In genomic region chr14:101083564-101084435, GRCh38 we compare ENCODE assay signal across 12 cellular contexts.
DNase-seq lines count a peak whose midpoint lies in the region; ATAC-seq and TF ChIP-seq lines count a peak whose summit lies in the region.
"Had no signal": no experiment of that assay in that cellular context is flagged by ENCODE, and none has a peak within 500 bp of the region (broad histone marks: within the 10 kb centered on the region; RNA-seq: fewer than 3 reads in every experiment).

No MANE protein-coding gene starts in this region.

- dilution Hi-C loops in mammary epithelial cell (cut with HindIII; ENCODE audit: low sequenced_read_pairs) = no loop called here

- H3K36me3 Mint-ChIP-seq in MCF 10A (ENCODE audit: insufficient read depth, unreplicated experiment) (no peaks in the 10 kb centered on the region), T-helper 17 cell (ENCODE audit: low read depth) (no peaks in the 10 kb centered on the region)
- no peaks in the 10 kb centered on the region for H3K36me3 Mint-ChIP-seq in activated T-helper 2 cell treated with anti-CD3 and anti-CD28 coated beads, Interferon-gamma antibody, Interleukin-2, Interleukin-4, amounts not matched to agents 10 μg/mL and 5 μg/mL and 100 μg/mL, durations not matched to agents 14 hours and 24 hours and 36 hours (ENCODE audit: low read depth)

- no peaks in the 10 kb centered on the region for H3K79me2 ChIP-seq in mammary epithelial cell (ENCODE audit: insufficient read depth, low read length)

- H3K27ac Mint-ChIP-seq in MCF 10A (ENCODE audit: low read depth, unreplicated experiment) = no peak overlapping the region
- no peak overlapping the region for H3K27ac Mint-ChIP-seq in T-helper 17 cell
- H3K27ac Mint-ChIP-seq in activated T-helper 2 cell treated with anti-CD3 and anti-CD28 coated beads, Interferon-gamma antibody, Interleukin-2, Interleukin-4, amounts not matched to agents 10 μg/mL and 5 μg/mL and 100 μg/mL, durations not matched to agents 14 hours and 24 hours and 36 hours = no peak overlapping the region

- H3K36me3 ChIP-seq in mammary epithelial cell (ENCODE audit: insufficient read depth, low read length) (no peaks in the 10 kb centered on the region), RWPE2 (ENCODE audit: low read depth) (no peaks in the 10 kb centered on the region), aorta (ENCODE audit: control insufficient read depth in 1 of 2, insufficient read depth in 2 of 2, low read length in 1 of 2) (no peaks in the 10 kb centered on the region)

- no TSS peak for BruUV-seq in MCF 10A (replicated peaks; lab: Mats Ljungman, UMichigan)
- BruUV-seq in mammary epithelial cell (replicated peaks; lab: Mats Ljungman, UMichigan) = no TSS peak

- H4K20me1 ChIP-seq in mammary epithelial cell (ENCODE audit: insufficient read depth, low read length) = no peaks in the 10 kb centered on the region

- 56% methylated on average over 15 of the region's 18 CpGs for WGBS in mammary epithelial cell (ENCODE audit: low coverage, missing lambda C conversion rate)
- 58 to 63% methylated on average over 18 of the region's 18 CpGs for WGBS in aorta, 2 donors

- CTCF ChIA-PET in MCF 10A (lab: Yijun Ruan, JAX) = interaction anchor here (0.6 kb wide), 1 partner anchor 141 kb away, joined by 3 read pairs; no protein-coding TSS in a partner anchor
- CTCF ChIA-PET in mammary epithelial cell (lab: Charles Lee; ENCODE audit: low non-redundant PET) = no interaction called here

- H3K4me3 ChIP-seq in mammary epithelial cell (replicated peaks in 1 of 3; ENCODE audit: insufficient read depth in 1 of 3, low read depth in 2 of 3, low read length in 3 of 3) (no peak overlapping the region), RWPE2 (ENCODE audit: severe bottlenecking) (no peak overlapping the region), aorta (ENCODE audit: low read length in 2 of 2) (no peak overlapping the region)
- H3K4me3 ChIP-seq: GM12878 had no signal

- no peak overlapping the region for H2AFZ ChIP-seq in mammary epithelial cell (ENCODE audit: low read depth, low read length)

- H3K27ac ChIP-seq in mammary epithelial cell (ENCODE audit: insufficient read depth, low read depth, low read length) (no peak overlapping the region), RWPE2 (ENCODE audit: poor library complexity, severe bottlenecking) (no peak overlapping the region), aorta (ENCODE audit: low read depth in 1 of 2, low read length in 2 of 2) (no peak overlapping the region)
- H3K27ac ChIP-seq: C4-2B had no signal

- TF ChIP-seq CTCF in MCF 10A (IDR thresholded peaks at IDR 0.05; ENCODE audit: unreplicated experiment) (no peak), mammary epithelial cell (conservative IDR thresholded peaks at IDR 0.05 in 1 of 2, IDR thresholded peaks at IDR 0.05 in 1 of 2; ENCODE audit: extremely low read depth in 1 of 2, insufficient read depth in 1 of 2, low read depth in 1 of 2, low read length in 2 of 2) (peak in 1 of 2 donors; percentile 24), RWPE2 (IDR thresholded peaks at IDR 0.05; ENCODE audit: poor library complexity, severe bottlenecking) (peak; percentile 42)

- H3K9ac ChIP-seq in mammary epithelial cell (ENCODE audit: insufficient read depth, low read length) = no peak overlapping the region

- H3K4me1 Mint-ChIP-seq in MCF 10A (ENCODE audit: insufficient read depth, unreplicated experiment) (no peaks in the 10 kb centered on the region), T-helper 17 cell (no peaks in the 10 kb centered on the region)
- H3K4me1 Mint-ChIP-seq in activated T-helper 2 cell treated with anti-CD3 and anti-CD28 coated beads, Interferon-gamma antibody, Interleukin-2, Interleukin-4, amounts not matched to agents 10 μg/mL and 5 μg/mL and 100 μg/mL, durations not matched to agents 14 hours and 24 hours and 36 hours (ENCODE audit: low read depth) = no peaks in the 10 kb centered on the region

- H3K9me3 ChIP-seq in mammary epithelial cell (replicated peaks; ENCODE audit: insufficient read depth, low read length) (no peaks in the 10 kb centered on the region), RWPE2 (ENCODE audit: severe bottlenecking) (no peaks in the 10 kb centered on the region), aorta (ENCODE audit: control insufficient read depth, low read length) (peaks cover 4% of the 10 kb centered on the region), T-helper 17 cell (ENCODE audit: control insufficient read depth, low read length, poor library complexity, severe bottlenecking) (no peaks in the 10 kb centered on the region)

- intact Hi-C loops in MCF 10A (cut with micrococcal nuclease) (no loop called here), mammary epithelial cell (cut with micrococcal nuclease) (loop anchor here (5.0 kb wide), 1 partner anchor 421 kb away; no protein-coding TSS in a partner anchor), aorta (cut with DNase I) (no loop called here)
- intact Hi-C loops in activated T-helper 2 cell treated with anti-CD3 and anti-CD28 coated beads, Interferon-gamma antibody, Interleukin-2, Interleukin-4, amounts not matched to agents 10 μg/mL and 5 μg/mL and 100 μg/mL, durations not matched to agents 14 hours and 24 hours and 36 hours (cut with micrococcal nuclease) = no loop called here

- no peak overlapping the region for H3K4me2 ChIP-seq in mammary epithelial cell (ENCODE audit: insufficient read depth, low read depth, low read length)

- POLR2A ChIA-PET in MCF 10A (lab: Yijun Ruan, JAX) = interaction anchor here (0.6 kb wide), 1 partner anchor 9 kb away, joined by 3 read pairs; no protein-coding TSS in a partner anchor

- in situ Hi-C loops in mammary epithelial cell (cut with MboI; ENCODE audit: low sequenced_read_pairs in 2 of 2) = no loop called here

- no peaks in the 10 kb centered on the region for H3K27me3 ChIP-seq in mammary epithelial cell (ENCODE audit: insufficient read depth, low read length)
- peaks cover 3% of the 10 kb centered on the region for H3K27me3 ChIP-seq in RWPE2 (ENCODE audit: insufficient read depth, poor library complexity, severe bottlenecking)
- no peaks in the 10 kb centered on the region for H3K27me3 ChIP-seq in aorta (ENCODE audit: control insufficient read depth in 1 of 2, insufficient read depth in 2 of 2, low read length in 1 of 2)

- peaks cover 10% of the 10 kb centered on the region for H3K9me3 Mint-ChIP-seq in MCF 10A (ENCODE audit: unreplicated experiment)
- H3K9me3 Mint-ChIP-seq in activated T-helper 2 cell treated with anti-CD3 and anti-CD28 coated beads, Interferon-gamma antibody, Interleukin-2, Interleukin-4, amounts not matched to agents 10 μg/mL and 5 μg/mL and 100 μg/mL, durations not matched to agents 14 hours and 24 hours and 36 hours = no peaks in the 10 kb centered on the region

- H3K27me3 Mint-ChIP-seq in MCF 10A (ENCODE audit: insufficient read depth, unreplicated experiment) = no peaks in the 10 kb centered on the region
- H3K27me3 Mint-ChIP-seq in T-helper 17 cell = peaks cover 33% of the 10 kb centered on the region
- H3K27me3 Mint-ChIP-seq in activated T-helper 2 cell treated with anti-CD3 and anti-CD28 coated beads, Interferon-gamma antibody, Interleukin-2, Interleukin-4, amounts not matched to agents 10 μg/mL and 5 μg/mL and 100 μg/mL, durations not matched to agents 14 hours and 24 hours and 36 hours (ENCODE audit: low read depth) = peaks cover 29% of the 10 kb centered on the region

- H3K4me1 ChIP-seq in mammary epithelial cell (ENCODE audit: insufficient read depth, low read length) (no peaks in the 10 kb centered on the region), RWPE2 (ENCODE audit: insufficient read depth, poor library complexity, severe bottlenecking) (no peaks in the 10 kb centered on the region), aorta (ENCODE audit: control insufficient read depth in 1 of 2, insufficient read depth in 2 of 2, low read length in 2 of 2) (no peaks in the 10 kb centered on the region)

- H3K4me3 Mint-ChIP-seq in MCF 10A (ENCODE audit: unreplicated experiment) = no peak overlapping the region
- H3K4me3 Mint-ChIP-seq in T-helper 17 cell = no peak overlapping the region
- no peak overlapping the region for H3K4me3 Mint-ChIP-seq in activated T-helper 2 cell treated with anti-CD3 and anti-CD28 coated beads, Interferon-gamma antibody, Interleukin-2, Interleukin-4, amounts not matched to agents 10 μg/mL and 5 μg/mL and 100 μg/mL, durations not matched to agents 14 hours and 24 hours and 36 hours (ENCODE audit: low read depth)

- DNase-seq in MCF 10A (ENCODE audit: unreplicated experiment) (peak; percentile 30), mammary epithelial cell (no peak), RWPE2 (ENCODE audit: low spot score) (no peak), islet precursor cell (peak; percentile 77), aorta (peak in 1 of 2 donors; percentile 70), T-helper 17 cell (no peak)
- no peak for DNase-seq in activated T-helper 2 cell treated with anti-CD3 and anti-CD28 coated beads, Interferon-gamma antibody, Interleukin-2, Interleukin-4, amounts not matched to agents 10 μg/mL and 5 μg/mL and 100 μg/mL, durations not matched to agents 14 hours and 24 hours and 36 hours (ENCODE audit: low spot score)
- DNase-seq: NCI-H187 treated with DMSO at 0.1 percent for 48 hours, SW 1271 had no signal

- ATAC-seq in RWPE2 (ENCODE audit: low read depth) = peak; percentile 60; the same call in 2 of the 3 replicates
- peak; percentile 31 for ATAC-seq in aorta (ENCODE audit: low FRiP score)
- ATAC-seq in T-helper 17 cell = no peak
- no peak for ATAC-seq in HG03565 (IDR thresholded peaks at IDR 0.05; ENCODE audit: unreplicated experiment)
- ATAC-seq: GM12878 had no signal

Comparison
In these comparisons a context has a peak if more than half of its experiments do, and no peak if none do; other contexts are left out.
1. DNase-seq: peak in MCF 10A (single experiment) and islet precursor cell (single experiment); none in mammary epithelial cell (single experiment), RWPE2 (single experiment), T-helper 17 cell (0 of 3) and activated T-helper 2 cell treated with anti-CD3 and anti-CD28 coated beads, Interferon-gamma antibody, Interleukin-2, Interleukin-4, amounts not matched to agents 10 μg/mL and 5 μg/mL and 100 μg/mL, durations not matched to agents 14 hours and 24 hours and 36 hours (single experiment).
2. ATAC-seq: peak in RWPE2 (single experiment) and aorta (single experiment); none in T-helper 17 cell (single experiment) and HG03565 (single experiment).